Comparison of ENCODE assay signal across 19 cellular contexts in genomic region chr15:72249138-72249825, GRCh38. TPM values are rescaled to one million over a fixed set of nuclear protein-coding genes. Genes with fewer than 3 reads are reported as not detected.
DNase-seq lines count a peak whose midpoint lies in the region; ATAC-seq and TF ChIP-seq lines count a peak whose summit lies in the region.
"Had no signal": no experiment of that assay in that cellular context is flagged by ENCODE, and none has a peak within 500 bp of the region (broad histone marks: within the 10 kb centered on the region; RNA-seq: fewer than 3 reads in every experiment).

No MANE protein-coding gene starts in this region.

- 91 to 97% methylated on average over 3 of the region's 3 CpGs for WGBS in testis, 2 donors

- TF ChIP-seq CTCF in neutrophil (IDR thresholded peaks at IDR 0.05) (no peak), brain microvascular endothelial cell (IDR thresholded peaks at IDR 0.05; ENCODE audit: low read depth, low read length, missing control alignments) (no peak), testis (IDR thresholded peaks at IDR 0.05) (no peak)

- no peaks in the 10 kb centered on the region for H3K9me3 ChIP-seq in neutrophil
- no peaks in the 10 kb centered on the region for H3K9me3 ChIP-seq in testis
- H3K9me3 ChIP-seq: A549 had no signal

- no peak overlapping the region for H3K4me3 Mint-ChIP-seq in activated T-cell treated with anti-CD3 and anti-CD28 coated beads, Interleukin-2, amount 50 U/mL, for 24 hours
- H3K4me3 Mint-ChIP-seq in activated naive CD8-positive, alpha-beta T cell treated with anti-CD3 and anti-CD28 coated beads, Interleukin-2, amount 50 U/mL, for 24 hours: no peak overlapping the region

- H3K36me3 Mint-ChIP-seq in activated T-cell treated with anti-CD3 and anti-CD28 coated beads, Interleukin-2, amount 50 U/mL, for 24 hours (ENCODE audit: low read depth): peaks cover 84% of the 10 kb centered on the region
- H3K36me3 Mint-ChIP-seq in activated naive CD8-positive, alpha-beta T cell treated with anti-CD3 and anti-CD28 coated beads, Interleukin-2, amount 50 U/mL, for 24 hours (ENCODE audit: low read depth): peaks cover 51% of the 10 kb centered on the region

- no peak for DNase-seq in activated T-cell treated with anti-CD3 and anti-CD28 coated beads, Interleukin-2, amount 50 U/mL, for 24 hours
- no peak for DNase-seq in activated T-cell treated with anti-CD3 and anti-CD28 coated beads, Interleukin-2, amount 50 U/mL, for 48 hours
- DNase-seq in Kasumi-1 (lab: John Stamatoyannopoulos, UW) (peak; percentile 37 to 41), brain microvascular endothelial cell (no peak), NOMO-1 treated with dmso at 0.1 percent for 144 hours (lab: John Stamatoyannopoulos, UW; ENCODE audit: unreplicated experiment) (no peak), testis (no peak)
- DNase-seq in activated naive CD8-positive, alpha-beta T cell treated with anti-CD3 and anti-CD28 coated beads, Interleukin-2, amount 50 U/mL, for 24 hours: no peak
- DNase-seq: GOT3, MV-4-11, NCI-H1417, NCI-H187, NCI-H2107, NCI-H510A, NCI-H774, PC-9 had no signal

- H3K27ac Mint-ChIP-seq in activated T-cell treated with anti-CD3 and anti-CD28 coated beads, Interleukin-2, amount 50 U/mL, for 24 hours: peak overlapping the region; percentile 30
- peak overlapping the region; percentile 20 for H3K27ac Mint-ChIP-seq in activated naive CD8-positive, alpha-beta T cell treated with anti-CD3 and anti-CD28 coated beads, Interleukin-2, amount 50 U/mL, for 24 hours

- H3K4me1 ChIP-seq in neutrophil (ENCODE audit: control insufficient read depth in 1 of 2, insufficient read depth in 1 of 2, low read depth in 1 of 2, low read length in 1 of 2): no peaks in the 10 kb centered on the region
- peaks cover 10% of the 10 kb centered on the region for H3K4me1 ChIP-seq in testis
- H3K4me1 ChIP-seq: A549 had no signal

- no peak for ATAC-seq in activated naive CD8-positive, alpha-beta T cell treated with anti-CD3 and anti-CD28 coated beads, Interleukin-2, amount 50 U/mL, for 24 hours
- ATAC-seq: A549, HCT116 had no signal

- in situ Hi-C loops in brain microvascular endothelial cell (cut with HindIII; ENCODE audit: low pct_ligation_motif_present, low sequenced_read_pairs): no loop called here

- no peaks in the 10 kb centered on the region for H3K27me3 ChIP-seq in neutrophil
- no peaks in the 10 kb centered on the region for H3K27me3 ChIP-seq in brain microvascular endothelial cell (replicated peaks)
- H3K27me3 ChIP-seq in testis: no peaks in the 10 kb centered on the region

- intact Hi-C loops in testis (cut with DNase I; ENCODE audit: low total_unique reads): no loop called here

- peak overlapping the region; percentile 56 for H3K27ac ChIP-seq in neutrophil
- no peak overlapping the region for H3K27ac ChIP-seq in brain microvascular endothelial cell
- no peak overlapping the region for H3K27ac ChIP-seq in testis
- H3K27ac ChIP-seq: A549, PC-9 had no signal

- peaks cover 4% of the 10 kb centered on the region for H3K4me1 Mint-ChIP-seq in activated T-cell treated with anti-CD3 and anti-CD28 coated beads, Interleukin-2, amount 50 U/mL, for 24 hours (ENCODE audit: low read depth)
- H3K4me1 Mint-ChIP-seq in activated naive CD8-positive, alpha-beta T cell treated with anti-CD3 and anti-CD28 coated beads, Interleukin-2, amount 50 U/mL, for 24 hours: peaks cover 3% of the 10 kb centered on the region

- no peaks in the 10 kb centered on the region for H3K27me3 Mint-ChIP-seq in activated T-cell treated with anti-CD3 and anti-CD28 coated beads, Interleukin-2, amount 50 U/mL, for 24 hours
- no peaks in the 10 kb centered on the region for H3K27me3 Mint-ChIP-seq in activated naive CD8-positive, alpha-beta T cell treated with anti-CD3 and anti-CD28 coated beads, Interleukin-2, amount 50 U/mL, for 24 hours

- no peak for TF ChIP-seq POLR2A in testis (IDR thresholded peaks at IDR 0.05)

- no peak overlapping the region for H3K4me3 ChIP-seq in neutrophil (ENCODE audit: low read depth in 1 of 2, low read length in 1 of 2)
- no peak overlapping the region for H3K4me3 ChIP-seq in brain microvascular endothelial cell (ENCODE audit: low read depth, low read length)
- no peak overlapping the region for H3K4me3 ChIP-seq in testis
- H3K4me3 ChIP-seq: A549, PC-9 had no signal

- no peaks in the 10 kb centered on the region for H3K9me3 Mint-ChIP-seq in activated T-cell treated with anti-CD3 and anti-CD28 coated beads, Interleukin-2, amount 50 U/mL, for 24 hours
- no peaks in the 10 kb centered on the region for H3K9me3 Mint-ChIP-seq in activated naive CD8-positive, alpha-beta T cell treated with anti-CD3 and anti-CD28 coated beads, Interleukin-2, amount 50 U/mL, for 24 hours

- H3K36me3 ChIP-seq in neutrophil (peaks cover 50% of the 10 kb centered on the region), brain microvascular endothelial cell (replicated peaks) (peaks cover 45% of the 10 kb centered on the region), testis (ENCODE audit: low read depth, missing control alignments) (no peaks in the 10 kb centered on the region)

RNA-seq across cellular contexts. Expression of gene PKM, which starts 18.3 kb away (rescaled TPM):
- total RNA-seq in testis: 100 to 1,000 TPM; 521 to 530 TPM
- 602 TPM for polyA plus RNA-seq in testis (ENCODE audit: insufficient read depth, low read depth, low replicate concordance)

RNA-seq across cellular contexts. Expression of gene PARP6, which starts 23.1 kb away (rescaled TPM):
- total RNA-seq in testis: 100 to 1,000 TPM; 114 to 182 TPM
- polyA plus RNA-seq in testis (ENCODE audit: insufficient read depth, low read depth, low replicate concordance): 190 TPM

RNA-seq across cellular contexts. Expression of gene GRAMD2A, which starts 51.7 kb away (rescaled TPM):
- 1 to 10 TPM in 1 of 2 donors, under 1 TPM in 1; 0.31 to 1.4 TPM for total RNA-seq in testis
- 3.1 TPM for polyA plus RNA-seq in testis (ENCODE audit: insufficient read depth, low read depth, low replicate concordance)
- total RNA-seq: SK-MEL-5 had no signal

Comparison
In these comparisons a context has a peak if more than half of its experiments do, and no peak if none do; other contexts are left out.
1. DNase-seq: peak in Kasumi-1 (2 of 2); none in activated T-cell treated with anti-CD3 and anti-CD28 coated beads, Interleukin-2, amount 50 U/mL, for 24 hours (single experiment), activated T-cell treated with anti-CD3 and anti-CD28 coated beads, Interleukin-2, amount 50 U/mL, for 48 hours (0 of 2), activated naive CD8-positive, alpha-beta T cell treated with anti-CD3 and anti-CD28 coated beads, Interleukin-2, amount 50 U/mL, for 24 hours (single experiment), brain microvascular endothelial cell (single experiment), NOMO-1 treated with dmso at 0.1 percent for 144 hours (single experiment) and testis (single experiment).